ENCODE assay signal across 8 cellular contexts in genomic region chr21:46457801-46458314, GRCh38. TPM values are rescaled to one million over a fixed set of nuclear protein-coding genes. Genes with fewer than 3 reads are reported as not detected.
DNase-seq lines count a peak whose midpoint lies in the region; ATAC-seq, FAIRE-seq and TF ChIP-seq lines count a peak whose summit lies in the region.

No MANE protein-coding gene starts in this region.

- H3K9ac ChIP-seq in BLaER1 treated with 17β-estradiol and CSF1 and Interleukin-3, amounts not matched to agents 10 nM and 100 nM = peak overlapping the region; percentile 92 to 99 (median 97)
- H3K9ac ChIP-seq in kidney (ENCODE audit: low read length in 2 of 2) = peak overlapping the region; percentile 63 to 78

- peaks cover 0 to 40% (median 22%) of the 10 kb centered on the region in 11 experiments; a peak in 17 of 22 replicates for H4K20me1 ChIP-seq in BLaER1 treated with 17β-estradiol and CSF1 and Interleukin-3, amounts not matched to agents 10 nM and 100 nM

- in situ Hi-C loops in T47D (cut with HindIII; ENCODE audit: low pct_unique_long_range_greater_than_20kb, low sequenced_read_pairs) = no loop called here

- TF ChIP-seq CTCF in RWPE1 (conservative IDR thresholded peaks at IDR 0.05; ENCODE audit: low read depth) (no peak), kidney (IDR thresholded peaks at IDR 0.05; ENCODE audit: borderline replicate concordance, extremely low read depth, insufficient read depth) (no peak)

- peak overlapping the region; percentile 83 to 100 (median 94) for H3K4me2 ChIP-seq in BLaER1 treated with 17β-estradiol and CSF1 and Interleukin-3, amounts not matched to agents 10 nM and 100 nM

- intact Hi-C loops in kidney (cut with DNase I) = no loop called here

- H3K9me3 ChIP-seq in BLaER1 treated with 17β-estradiol and CSF1 and Interleukin-3, amounts not matched to agents 10 nM and 100 nM (replicated peaks in 1 of 11) = no peaks in the 10 kb centered on the region
- no peaks in the 10 kb centered on the region for H3K9me3 ChIP-seq in kidney (ENCODE audit: control insufficient read depth in 1 of 2, low read length in 2 of 2)

- POLR2A ChIA-PET in RWPE1 (lab: Yijun Ruan, JAX; ENCODE audit: low non-redundant PET) = no interaction called here

- peaks cover 4 to 49% (median 39%) of the 10 kb centered on the region in 11 experiments; a peak in 21 of 22 replicates for H3K36me3 ChIP-seq in BLaER1 treated with 17β-estradiol and CSF1 and Interleukin-3, amounts not matched to agents 10 nM and 100 nM
- peaks cover 0 to 4% of the 10 kb centered on the region in 2 donors for H3K36me3 ChIP-seq in kidney (ENCODE audit: control insufficient read depth in 1 of 2, insufficient read depth in 2 of 2, low read length in 2 of 2)

- DNase-seq in RWPE1 (ENCODE audit: low spot score) = peak; percentile 41
- DNase-seq in T47D (ENCODE audit: low read depth in 1 of 2, low spot score in 1 of 2) = peak; percentile 37 to 59
- DNase-seq in kidney = no peak
- peak; percentile 59 for DNase-seq in stimulated activated CD4-positive, alpha-beta T cell treated with anti-CD3 and anti-CD28 coated beads, Interleukin-15, amount 100 ng/mL, for 24 hours
- no peak for DNase-seq in putamen (ENCODE audit: low spot score)

- ATAC-seq in GM19023 (IDR thresholded peaks at IDR 0.05; ENCODE audit: unreplicated experiment) (peak; percentile 32), HG03108 (IDR thresholded peaks at IDR 0.05; ENCODE audit: unreplicated experiment) (peak; percentile 14)

- peaks cover 25 to 66% (median 34%) of the 10 kb centered on the region in 10 experiments for H3K4me1 ChIP-seq in BLaER1 treated with 17β-estradiol and CSF1 and Interleukin-3, amounts not matched to agents 10 nM and 100 nM
- peaks cover 12 to 14% of the 10 kb centered on the region in 2 donors for H3K4me1 ChIP-seq in kidney (ENCODE audit: control insufficient read depth in 1 of 2, insufficient read depth in 1 of 2, low read depth in 1 of 2, low read length in 2 of 2)

- H3K27me3 ChIP-seq in BLaER1 treated with 17β-estradiol and CSF1 and Interleukin-3, amounts not matched to agents 10 nM and 100 nM = no peaks in the 10 kb centered on the region

- peak overlapping the region; percentile 68 to 94 (median 86) for H3K4me3 ChIP-seq in BLaER1 treated with 17β-estradiol and CSF1 and Interleukin-3, amounts not matched to agents 10 nM and 100 nM
- peak overlapping the region; percentile 86 to 88 for H3K4me3 ChIP-seq in kidney (ENCODE audit: low read length in 2 of 2)

- peak overlapping the region; percentile 91 to 99 (median 97) for H3K27ac ChIP-seq in BLaER1 treated with 17β-estradiol and CSF1 and Interleukin-3, amounts not matched to agents 10 nM and 100 nM
- H3K27ac ChIP-seq in RWPE1 = peak overlapping the region; percentile 92
- H3K27ac ChIP-seq in kidney (ENCODE audit: low read depth in 2 of 2, low read length in 2 of 2) = peak overlapping the region; percentile 91 to 94

- no peak for FAIRE-seq in kidney (lab: Jason Lieb, UNC)

- CTCF ChIA-PET in RWPE1 (lab: Yijun Ruan, JAX) = interaction anchor here (1.1 to 1.7 kb wide), 2 partner anchors 182 to 206 kb away, joined by 3 read pairs; no protein-coding TSS in a partner anchor

RNA-seq across cellular contexts. Expression of gene DIP2A, which starts 0.8 kb away (rescaled TPM):
- total RNA-seq in kidney = 36.5 TPM
- 8.7 TPM for polyA plus RNA-seq in kidney (ENCODE audit: insufficient read depth, low read depth, low replicate concordance)

Comparison
In these comparisons a context has a peak if more than half of its experiments do, and no peak if none do; other contexts are left out.
1. DNase-seq: peak in RWPE1 (single experiment), T47D (2 of 2) and stimulated activated CD4-positive, alpha-beta T cell treated with anti-CD3 and anti-CD28 coated beads, Interleukin-15, amount 100 ng/mL, for 24 hours (single experiment); none in kidney (single experiment) and putamen (single experiment).
2. Peak in every context shown above with its lines, with median percentiles within 50 percentile points of each other: H3K27ac ChIP-seq.